In the genomic region with DNA sequence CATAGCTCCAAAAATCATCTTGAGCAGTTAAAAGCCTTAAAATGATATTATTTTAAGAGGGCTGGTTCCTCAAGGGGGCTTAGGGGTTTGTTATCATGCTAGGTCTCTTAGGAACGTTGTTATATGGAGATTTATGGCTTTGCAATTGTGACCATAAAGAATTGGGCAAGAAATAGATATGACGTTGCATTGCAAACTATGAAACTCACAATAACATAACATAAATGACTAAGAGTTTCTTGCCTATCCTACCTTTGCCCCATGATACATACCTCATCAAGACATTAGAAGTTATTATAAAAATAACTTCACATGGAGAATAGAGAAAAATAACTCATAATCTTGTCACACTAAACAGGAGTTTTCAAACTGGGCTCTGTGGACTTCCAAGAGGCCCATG, we compare ENCODE assay signal across 5 cellular contexts.
"Had no signal": no experiment of that assay in that cellular context is flagged by ENCODE, and none has a peak within 500 bp of the region (broad histone marks: within the 10 kb centered on the region; RNA-seq: fewer than 3 reads in every experiment).

No MANE protein-coding gene starts in this region.

- DNase-seq: H9, HCEC 1CT, IMR-90 had no signal

- H3K4me3 ChIP-seq: GM23338, K562 had no signal

- ATAC-seq: K562 had no signal
